ENCODE assay signal across 1 cellular context in the genomic region with DNA sequence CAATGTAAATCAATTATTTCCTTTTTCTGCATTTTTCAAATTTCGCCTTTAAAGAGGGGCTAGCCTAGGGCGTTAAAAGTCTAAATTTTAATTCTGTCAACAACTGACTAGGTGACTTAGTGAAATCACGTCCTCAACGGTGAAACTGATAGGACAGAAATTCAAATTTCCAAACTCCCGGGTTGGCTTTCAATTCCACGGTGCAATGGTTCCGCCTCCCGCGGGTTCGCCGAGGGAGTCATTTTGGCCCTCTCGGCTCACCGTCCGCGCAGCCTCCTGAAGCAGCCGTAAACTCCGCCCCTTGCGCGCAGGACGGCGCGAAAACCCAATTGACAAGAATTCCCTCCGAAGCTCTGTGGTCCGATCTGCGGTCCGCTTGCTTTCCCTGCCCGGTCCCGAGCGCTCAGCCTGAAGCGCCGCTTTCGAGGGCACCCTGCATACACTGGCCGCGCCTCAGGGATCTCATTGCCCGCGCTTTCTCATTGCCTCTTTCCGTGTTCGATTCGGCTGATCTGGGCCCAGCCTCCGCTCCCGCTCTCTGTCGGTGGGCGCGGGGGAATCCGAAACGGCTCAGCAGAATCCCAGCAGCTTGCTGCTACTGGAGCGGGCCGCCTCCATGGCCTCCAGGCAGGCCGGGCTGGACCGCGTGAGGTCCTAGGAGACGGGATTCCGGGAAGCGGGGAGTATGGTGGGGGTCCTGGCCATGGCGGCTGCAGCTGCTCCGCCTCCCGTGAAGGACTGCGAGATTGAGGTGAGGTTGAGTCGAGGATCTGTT.
A peak's percentile ranks its signal among the peaks of the same experiment; 100 is the strongest.
TF ChIP-seq lines count a peak whose summit lies in the region.

A gene with protein sequence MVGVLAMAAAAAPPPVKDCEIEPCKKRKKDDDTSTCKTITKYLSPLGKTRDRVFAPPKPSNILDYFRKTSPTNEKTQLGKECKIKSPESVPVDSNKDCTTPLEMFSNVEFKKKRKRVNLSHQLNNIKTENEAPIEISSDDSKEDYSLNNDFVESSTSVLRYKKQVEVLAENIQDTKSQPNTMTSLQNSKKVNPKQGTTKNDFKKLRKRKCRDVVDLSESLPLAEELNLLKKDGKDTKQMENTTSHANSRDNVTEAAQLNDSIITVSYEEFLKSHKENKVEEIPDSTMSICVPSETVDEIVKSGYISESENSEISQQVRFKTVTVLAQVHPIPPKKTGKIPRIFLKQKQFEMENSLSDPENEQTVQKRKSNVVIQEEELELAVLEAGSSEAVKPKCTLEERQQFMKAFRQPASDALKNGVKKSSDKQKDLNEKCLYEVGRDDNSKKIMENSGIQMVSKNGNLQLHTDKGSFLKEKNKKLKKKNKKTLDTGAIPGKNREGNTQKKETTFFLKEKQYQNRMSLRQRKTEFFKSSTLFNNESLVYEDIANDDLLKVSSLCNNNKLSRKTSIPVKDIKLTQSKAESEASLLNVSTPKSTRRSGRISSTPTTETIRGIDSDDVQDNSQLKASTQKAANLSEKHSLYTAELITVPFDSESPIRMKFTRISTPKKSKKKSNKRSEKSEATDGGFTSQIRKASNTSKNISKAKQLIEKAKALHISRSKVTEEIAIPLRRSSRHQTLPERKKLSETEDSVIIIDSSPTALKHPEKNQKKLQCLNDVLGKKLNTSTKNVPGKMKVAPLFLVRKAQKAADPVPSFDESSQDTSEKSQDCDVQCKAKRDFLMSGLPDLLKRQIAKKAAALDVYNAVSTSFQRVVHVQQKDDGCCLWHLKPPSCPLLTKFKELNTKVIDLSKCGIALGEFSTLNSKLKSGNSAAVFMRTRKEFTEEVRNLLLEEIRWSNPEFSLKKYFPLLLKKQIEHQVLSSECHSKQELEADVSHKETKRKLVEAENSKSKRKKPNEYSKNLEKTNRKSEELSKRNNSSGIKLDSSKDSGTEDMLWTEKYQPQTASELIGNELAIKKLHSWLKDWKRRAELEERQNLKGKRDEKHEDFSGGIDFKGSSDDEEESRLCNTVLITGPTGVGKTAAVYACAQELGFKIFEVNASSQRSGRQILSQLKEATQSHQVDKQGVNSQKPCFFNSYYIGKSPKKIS (N-terminal part only) (plus strand): TSS at position 304 of the 775 bp plus-strand sequence. CDS start 382 bp downstream, at position 686.

TF ChIP-seq in HepG2, 621 proteins besides CTCF, POLR2A, EP300 and RAD21 (continued from another document and continues in another):
- TF ChIP-seq ZNF761 (CRISPR knock-in tag; conservative IDR thresholded peaks at IDR 0.05) (peak; percentile 82; the same call in 1 of the 2 replicates), KLF15 (CRISPR knock-in tag; IDR thresholded peaks at IDR 0.05; ENCODE audit: borderline replicate concordance) (no peak), ZNF350 (CRISPR knock-in tag; IDR thresholded peaks at IDR 0.05; ENCODE audit: borderline replicate concordance, low read depth) (peak; percentile 91), ZNF44 (CRISPR knock-in tag; IDR thresholded peaks at IDR 0.05) (no peak), NFE2L1 (CRISPR knock-in tag; IDR thresholded peaks at IDR 0.05; ENCODE audit: borderline replicate concordance) (0 out of 2 replicates have a peak, but pooled peaks have one; percentile 39), ZNF709 (CRISPR knock-in tag; IDR thresholded peaks at IDR 0.05) (no peak), ZNF343 (CRISPR knock-in tag; IDR thresholded peaks at IDR 0.05) (peak; percentile 88), ZSCAN20 (CRISPR knock-in tag; IDR thresholded peaks at IDR 0.05; ENCODE audit: borderline replicate concordance) (0 out of 2 replicates have a peak, but pooled peaks have one; percentile 84), HIVEP1 (CRISPR knock-in tag; IDR thresholded peaks at IDR 0.05) (peak; percentile 82), ETV5 (CRISPR knock-in tag; IDR thresholded peaks at IDR 0.05; ENCODE audit: borderline replicate concordance) (peak; percentile 55; the same call in 1 of the 2 replicates), KDM2A (CRISPR knock-in tag; IDR thresholded peaks at IDR 0.05; ENCODE audit: borderline replicate concordance, low read depth) (peak; percentile 96), REPIN1 (CRISPR knock-in tag; IDR thresholded peaks at IDR 0.05; ENCODE audit: borderline replicate concordance, low read depth) (peak; percentile 98; the same call in 1 of the 2 replicates), MYNN (CRISPR knock-in tag; IDR thresholded peaks at IDR 0.05; ENCODE audit: low read depth) (peak; percentile 26; the same call in 1 of the 2 replicates), SCMH1 (CRISPR knock-in tag; IDR thresholded peaks at IDR 0.05; ENCODE audit: borderline replicate concordance) (no peak), MBNL3 (CRISPR knock-in tag; conservative IDR thresholded peaks at IDR 0.05) (no peak), ZNF577 (CRISPR knock-in tag; IDR thresholded peaks at IDR 0.05; ENCODE audit: borderline replicate concordance, low read depth) (no peak), ZSCAN29 (CRISPR knock-in tag; conservative IDR thresholded peaks at IDR 0.05) (0 out of 2 replicates have a peak, but pooled peaks have one; percentile 64), ZNF766 (CRISPR knock-in tag; IDR thresholded peaks at IDR 0.05; ENCODE audit: borderline replicate concordance) (no peak), KLF9 (CRISPR knock-in tag; IDR thresholded peaks at IDR 0.05; ENCODE audit: low read depth) (peak; percentile 70; the same call in 1 of the 2 replicates), ZNF780A (CRISPR knock-in tag; IDR thresholded peaks at IDR 0.05) (no peak), GATAD1 (CRISPR knock-in tag; IDR thresholded peaks at IDR 0.05) (peak; percentile 99), ZSCAN30 (CRISPR knock-in tag; IDR thresholded peaks at IDR 0.05) (no peak), ZC3H4 (CRISPR knock-in tag; IDR thresholded peaks at IDR 0.05; ENCODE audit: borderline replicate concordance) (no peak), MEF2D (CRISPR knock-in tag; IDR thresholded peaks at IDR 0.05) (no peak; the same call in 1 of the 2 replicates), PRDM10 (CRISPR knock-in tag; IDR thresholded peaks at IDR 0.05; ENCODE audit: low read depth) (peak; percentile 90), GABPB1 (CRISPR knock-in tag; IDR thresholded peaks at IDR 0.05) (peak; percentile 87), ZNF746 (CRISPR knock-in tag; IDR thresholded peaks at IDR 0.05) (no peak)
- TF ChIP-seq, protein P1, sequence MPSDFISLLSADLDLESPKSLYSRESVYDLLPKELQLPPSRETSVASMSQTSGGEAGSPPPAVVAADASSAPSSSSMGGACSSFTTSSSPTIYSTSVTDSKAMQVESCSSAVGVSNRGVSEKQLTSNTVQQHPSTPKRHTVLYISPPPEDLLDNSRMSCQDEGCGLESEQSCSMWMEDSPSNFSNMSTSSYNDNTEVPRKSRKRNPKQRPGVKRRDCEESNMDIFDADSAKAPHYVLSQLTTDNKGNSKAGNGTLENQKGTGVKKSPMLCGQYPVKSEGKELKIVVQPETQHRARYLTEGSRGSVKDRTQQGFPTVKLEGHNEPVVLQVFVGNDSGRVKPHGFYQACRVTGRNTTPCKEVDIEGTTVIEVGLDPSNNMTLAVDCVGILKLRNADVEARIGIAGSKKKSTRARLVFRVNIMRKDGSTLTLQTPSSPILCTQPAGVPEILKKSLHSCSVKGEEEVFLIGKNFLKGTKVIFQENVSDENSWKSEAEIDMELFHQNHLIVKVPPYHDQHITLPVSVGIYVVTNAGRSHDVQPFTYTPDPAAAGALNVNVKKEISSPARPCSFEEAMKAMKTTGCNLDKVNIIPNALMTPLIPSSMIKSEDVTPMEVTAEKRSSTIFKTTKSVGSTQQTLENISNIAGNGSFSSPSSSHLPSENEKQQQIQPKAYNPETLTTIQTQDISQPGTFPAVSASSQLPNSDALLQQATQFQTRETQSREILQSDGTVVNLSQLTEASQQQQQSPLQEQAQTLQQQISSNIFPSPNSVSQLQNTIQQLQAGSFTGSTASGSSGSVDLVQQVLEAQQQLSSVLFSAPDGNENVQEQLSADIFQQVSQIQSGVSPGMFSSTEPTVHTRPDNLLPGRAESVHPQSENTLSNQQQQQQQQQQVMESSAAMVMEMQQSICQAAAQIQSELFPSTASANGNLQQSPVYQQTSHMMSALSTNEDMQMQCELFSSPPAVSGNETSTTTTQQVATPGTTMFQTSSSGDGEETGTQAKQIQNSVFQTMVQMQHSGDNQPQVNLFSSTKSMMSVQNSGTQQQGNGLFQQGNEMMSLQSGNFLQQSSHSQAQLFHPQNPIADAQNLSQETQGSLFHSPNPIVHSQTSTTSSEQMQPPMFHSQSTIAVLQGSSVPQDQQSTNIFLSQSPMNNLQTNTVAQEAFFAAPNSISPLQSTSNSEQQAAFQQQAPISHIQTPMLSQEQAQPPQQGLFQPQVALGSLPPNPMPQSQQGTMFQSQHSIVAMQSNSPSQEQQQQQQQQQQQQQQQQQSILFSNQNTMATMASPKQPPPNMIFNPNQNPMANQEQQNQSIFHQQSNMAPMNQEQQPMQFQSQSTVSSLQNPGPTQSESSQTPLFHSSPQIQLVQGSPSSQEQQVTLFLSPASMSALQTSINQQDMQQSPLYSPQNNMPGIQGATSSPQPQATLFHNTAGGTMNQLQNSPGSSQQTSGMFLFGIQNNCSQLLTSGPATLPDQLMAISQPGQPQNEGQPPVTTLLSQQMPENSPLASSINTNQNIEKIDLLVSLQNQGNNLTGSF (CRISPR knock-in tag; IDR thresholded peaks at IDR 0.05): no peak
- TF ChIP-seq, protein P2, sequence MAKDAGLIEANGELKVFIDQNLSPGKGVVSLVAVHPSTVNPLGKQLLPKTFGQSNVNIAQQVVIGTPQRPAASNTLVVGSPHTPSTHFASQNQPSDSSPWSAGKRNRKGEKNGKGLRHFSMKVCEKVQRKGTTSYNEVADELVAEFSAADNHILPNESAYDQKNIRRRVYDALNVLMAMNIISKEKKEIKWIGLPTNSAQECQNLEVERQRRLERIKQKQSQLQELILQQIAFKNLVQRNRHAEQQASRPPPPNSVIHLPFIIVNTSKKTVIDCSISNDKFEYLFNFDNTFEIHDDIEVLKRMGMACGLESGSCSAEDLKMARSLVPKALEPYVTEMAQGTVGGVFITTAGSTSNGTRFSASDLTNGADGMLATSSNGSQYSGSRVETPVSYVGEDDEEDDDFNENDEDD (CRISPR knock-in tag; IDR thresholded peaks at IDR 0.05; ENCODE audit: borderline replicate concordance): peak; percentile 99
- TF ChIP-seq, protein P3, sequence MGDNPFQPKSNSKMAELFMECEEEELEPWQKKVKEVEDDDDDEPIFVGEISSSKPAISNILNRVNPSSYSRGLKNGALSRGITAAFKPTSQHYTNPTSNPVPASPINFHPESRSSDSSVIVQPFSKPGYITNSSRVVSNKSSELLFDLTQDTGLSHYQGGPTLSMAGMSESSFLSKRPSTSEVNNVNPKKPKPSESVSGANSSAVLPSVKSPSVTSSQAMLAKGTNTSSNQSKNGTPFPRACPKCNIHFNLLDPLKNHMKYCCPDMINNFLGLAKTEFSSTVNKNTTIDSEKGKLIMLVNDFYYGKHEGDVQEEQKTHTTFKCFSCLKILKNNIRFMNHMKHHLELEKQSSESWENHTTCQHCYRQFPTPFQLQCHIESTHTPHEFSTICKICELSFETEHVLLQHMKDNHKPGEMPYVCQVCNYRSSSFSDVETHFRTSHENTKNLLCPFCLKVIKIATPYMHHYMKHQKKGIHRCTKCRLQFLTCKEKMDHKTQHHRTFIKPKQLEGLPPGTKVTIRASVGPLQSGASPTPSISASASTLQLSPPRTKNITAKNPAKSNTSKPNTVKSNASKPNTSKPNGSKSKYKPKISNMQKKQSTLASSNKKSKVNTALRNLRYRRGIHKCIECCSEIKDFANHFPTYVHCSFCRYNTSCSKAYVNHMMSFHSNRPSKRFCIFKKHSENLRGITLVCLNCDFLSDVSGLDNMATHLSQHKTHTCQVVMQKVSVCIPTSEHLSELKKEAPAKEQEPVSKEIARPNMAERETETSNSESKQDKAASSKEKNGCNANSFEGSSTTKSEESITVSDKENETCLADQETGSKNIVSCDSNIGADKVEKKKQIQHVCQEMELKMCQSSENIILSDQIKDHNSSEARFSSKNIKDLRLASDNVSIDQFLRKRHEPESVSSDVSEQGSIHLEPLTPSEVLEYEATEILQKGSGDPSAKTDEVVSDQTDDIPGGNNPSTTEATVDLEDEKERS (CRISPR knock-in tag; IDR thresholded peaks at IDR 0.05): 0 out of 2 replicates have a peak, but pooled peaks have one; percentile 43
- TF ChIP-seq, protein P4, sequence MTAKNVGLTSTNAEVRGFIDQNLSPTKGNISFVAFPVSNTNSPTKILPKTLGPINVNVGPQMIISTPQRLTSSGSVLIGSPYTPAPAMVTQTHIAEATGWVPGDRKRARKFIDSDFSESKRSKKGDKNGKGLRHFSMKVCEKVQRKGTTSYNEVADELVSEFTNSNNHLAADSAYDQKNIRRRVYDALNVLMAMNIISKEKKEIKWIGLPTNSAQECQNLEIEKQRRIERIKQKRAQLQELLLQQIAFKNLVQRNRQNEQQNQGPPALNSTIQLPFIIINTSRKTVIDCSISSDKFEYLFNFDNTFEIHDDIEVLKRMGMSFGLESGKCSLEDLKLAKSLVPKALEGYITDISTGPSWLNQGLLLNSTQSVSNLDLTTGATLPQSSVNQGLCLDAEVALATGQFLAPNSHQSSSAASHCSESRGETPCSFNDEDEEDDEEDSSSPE (CRISPR knock-in tag; IDR thresholded peaks at IDR 0.05): peak; percentile 100
- TF ChIP-seq, protein P5, sequence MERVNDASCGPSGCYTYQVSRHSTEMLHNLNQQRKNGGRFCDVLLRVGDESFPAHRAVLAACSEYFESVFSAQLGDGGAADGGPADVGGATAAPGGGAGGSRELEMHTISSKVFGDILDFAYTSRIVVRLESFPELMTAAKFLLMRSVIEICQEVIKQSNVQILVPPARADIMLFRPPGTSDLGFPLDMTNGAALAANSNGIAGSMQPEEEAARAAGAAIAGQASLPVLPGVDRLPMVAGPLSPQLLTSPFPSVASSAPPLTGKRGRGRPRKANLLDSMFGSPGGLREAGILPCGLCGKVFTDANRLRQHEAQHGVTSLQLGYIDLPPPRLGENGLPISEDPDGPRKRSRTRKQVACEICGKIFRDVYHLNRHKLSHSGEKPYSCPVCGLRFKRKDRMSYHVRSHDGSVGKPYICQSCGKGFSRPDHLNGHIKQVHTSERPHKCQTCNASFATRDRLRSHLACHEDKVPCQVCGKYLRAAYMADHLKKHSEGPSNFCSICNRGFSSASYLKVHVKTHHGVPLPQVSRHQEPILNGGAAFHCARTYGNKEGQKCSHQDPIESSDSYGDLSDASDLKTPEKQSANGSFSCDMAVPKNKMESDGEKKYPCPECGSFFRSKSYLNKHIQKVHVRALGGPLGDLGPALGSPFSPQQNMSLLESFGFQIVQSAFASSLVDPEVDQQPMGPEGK (CRISPR knock-in tag; IDR thresholded peaks at IDR 0.05): 0 out of 2 replicates have a peak, but pooled peaks have one; percentile 15
